Comparison of ENCODE assay signal across 11 cellular contexts in genomic region chr19:10478476-10478875, GRCh38. TPM values are rescaled to one million over a fixed set of nuclear protein-coding genes. Genes with fewer than 3 reads are reported as not detected.
DNase-seq lines count a peak whose midpoint lies in the region; ATAC-seq and TF ChIP-seq lines count a peak whose summit lies in the region.
"Had no signal": no experiment of that assay in that cellular context is flagged by ENCODE, and none has a peak within 500 bp of the region (broad histone marks: within the 10 kb centered on the region; RNA-seq: fewer than 3 reads in every experiment).

No MANE protein-coding gene starts in this region.

- H3K9me3 Mint-ChIP-seq in stimulated activated memory B cell treated with anti-CD40 and anti-IgM and Interleukin-4, amounts not matched to agents 10 μg/mL and 1 μg/mL and 100 μg/mL, for 72 hours: no peaks in the 10 kb centered on the region
- H3K9me3 Mint-ChIP-seq: nephron had no signal

- no peak for ATAC-seq in stimulated activated memory B cell treated with anti-CD40 and anti-IgM and Interleukin-4, amounts not matched to agents 10 μg/mL and 1 μg/mL and 100 μg/mL, for 72 hours

- peaks cover 9% of the 10 kb centered on the region for H3K4me1 Mint-ChIP-seq in stimulated activated memory B cell treated with anti-CD40 and anti-IgM and Interleukin-4, amounts not matched to agents 10 μg/mL and 1 μg/mL and 100 μg/mL, for 72 hours

- DNase-seq in AG10803 (ENCODE audit: low read depth) (peak; percentile 28), HCEC 1CT (peak; percentile 7), epithelial cell of esophagus (ENCODE audit: low read depth) (no peak), ovary (no peak), NCI-H2171 treated with DMSO at 0.1 percent for 48 hours (lab: John Stamatoyannopoulos, UW) (no peak), BE2C (no peak)
- DNase-seq in activated CD4-positive, alpha-beta T cell treated with anti-CD3 and anti-CD28 coated beads for 4 hours: no peak

- no peak overlapping the region for H3K27ac ChIP-seq in ovary
- H3K27ac ChIP-seq: body of pancreas, epithelial cell of prostate had no signal

- H3K27me3 ChIP-seq in ovary (no peaks in the 10 kb centered on the region), BE2C (no peaks in the 10 kb centered on the region)
- H3K27me3 ChIP-seq: body of pancreas had no signal

- H3K9me3 ChIP-seq in ovary: no peaks in the 10 kb centered on the region
- H3K9me3 ChIP-seq in BE2C: no peaks in the 10 kb centered on the region
- H3K9me3 ChIP-seq: body of pancreas had no signal

- no peak for TF ChIP-seq EP300 in ovary (IDR thresholded peaks at IDR 0.05)

- H3K4me3 Mint-ChIP-seq in stimulated activated memory B cell treated with anti-CD40 and anti-IgM and Interleukin-4, amounts not matched to agents 10 μg/mL and 1 μg/mL and 100 μg/mL, for 72 hours: no peak overlapping the region

- intact Hi-C loops in ovary (cut with DNase I): no loop called here

- H3K4me3 ChIP-seq in AG10803 (ENCODE audit: low read length): peak overlapping the region; percentile 65; the same call in 1 of the 2 replicates
- H3K4me3 ChIP-seq in epithelial cell of esophagus (ENCODE audit: low read length): peak overlapping the region; percentile 13
- peak overlapping the region; percentile 40 for H3K4me3 ChIP-seq in ovary
- H3K4me3 ChIP-seq in BE2C (ENCODE audit: low read depth, low read length): no peak overlapping the region
- H3K4me3 ChIP-seq: body of pancreas had no signal

- no peak overlapping the region for H3K27ac Mint-ChIP-seq in stimulated activated memory B cell treated with anti-CD40 and anti-IgM and Interleukin-4, amounts not matched to agents 10 μg/mL and 1 μg/mL and 100 μg/mL, for 72 hours

- no peaks in the 10 kb centered on the region for H3K36me3 ChIP-seq in ovary
- no peaks in the 10 kb centered on the region for H3K36me3 ChIP-seq in BE2C

- TF ChIP-seq POLR2A in ovary (IDR thresholded peaks at IDR 0.05): no peak

- H3K27me3 Mint-ChIP-seq in stimulated activated memory B cell treated with anti-CD40 and anti-IgM and Interleukin-4, amounts not matched to agents 10 μg/mL and 1 μg/mL and 100 μg/mL, for 72 hours: no peaks in the 10 kb centered on the region

- TF ChIP-seq CTCF in AG10803 (conservative IDR thresholded peaks at IDR 0.05; ENCODE audit: low read length) (no peak), epithelial cell of esophagus (IDR thresholded peaks at IDR 0.05; ENCODE audit: insufficient read depth, low read depth, low read length, missing control alignments) (no peak), ovary (IDR thresholded peaks at IDR 0.05) (no peak), BE2C (IDR thresholded peaks at IDR 0.05; ENCODE audit: low read depth, low read length) (no peak)

- H3K4me1 ChIP-seq in ovary (ENCODE audit: insufficient read depth) (no peaks in the 10 kb centered on the region), BE2C (peaks cover 3% of the 10 kb centered on the region)

- WGBS in ovary, 3 donors: 18 to 22% (median 20%) methylated on average over 5 of the region's 5 CpGs

- no peaks in the 10 kb centered on the region for H3K36me3 Mint-ChIP-seq in stimulated activated memory B cell treated with anti-CD40 and anti-IgM and Interleukin-4, amounts not matched to agents 10 μg/mL and 1 μg/mL and 100 μg/mL, for 72 hours

RNA-seq across cellular contexts. Expression of gene KEAP1, which starts 24.7 kb away (rescaled TPM):
- total RNA-seq in ovary: 10 to 100 TPM; 29.6 to 61.7 (median 51.7) TPM
- 10 to 100 TPM; 38.5 to 40.4 TPM for polyA plus RNA-seq in ovary
- polyA plus RNA-seq in BE2C (2012; ENCODE audit: insufficient read depth, insufficient read length, low read depth): 258 TPM

RNA-seq across cellular contexts. Expression of gene S1PR5, which starts 38.8 kb away (rescaled TPM):
- under 1 TPM in 6 of 7 donors, not detected in 1; 0.12 to 0.57 (median 0.32) TPM for total RNA-seq in ovary
- 1 to 10 TPM in 1 of 2 donors, under 1 TPM in 1; 0.33 to 1.4 TPM for polyA plus RNA-seq in ovary
- polyA plus RNA-seq in BE2C (2012; ENCODE audit: insufficient read depth, insufficient read length, low read depth): not detected

RNA-seq across cellular contexts. Expression of gene PDE4A, which starts 58.1 kb away (rescaled TPM):
- total RNA-seq in ovary: 1 to 10 TPM in 6 of 7 donors, under 1 TPM in 1; 0.71 to 4.8 (median 3.0) TPM
- polyA plus RNA-seq in ovary: 1 to 10 TPM; 2.1 to 2.6 TPM
- 7.6 TPM for polyA plus RNA-seq in BE2C (2012; ENCODE audit: insufficient read depth, insufficient read length, low read depth)

Comparison
In these comparisons a context has a peak if more than half of its experiments do, and no peak if none do; other contexts are left out.
1. DNase-seq: peak in AG10803 (single experiment) and HCEC 1CT (single experiment); none in epithelial cell of esophagus (single experiment), ovary (0 of 5), NCI-H2171 treated with DMSO at 0.1 percent for 48 hours (single experiment), activated CD4-positive, alpha-beta T cell treated with anti-CD3 and anti-CD28 coated beads for 4 hours (0 of 2) and BE2C (single experiment).